In the genomic region with DNA sequence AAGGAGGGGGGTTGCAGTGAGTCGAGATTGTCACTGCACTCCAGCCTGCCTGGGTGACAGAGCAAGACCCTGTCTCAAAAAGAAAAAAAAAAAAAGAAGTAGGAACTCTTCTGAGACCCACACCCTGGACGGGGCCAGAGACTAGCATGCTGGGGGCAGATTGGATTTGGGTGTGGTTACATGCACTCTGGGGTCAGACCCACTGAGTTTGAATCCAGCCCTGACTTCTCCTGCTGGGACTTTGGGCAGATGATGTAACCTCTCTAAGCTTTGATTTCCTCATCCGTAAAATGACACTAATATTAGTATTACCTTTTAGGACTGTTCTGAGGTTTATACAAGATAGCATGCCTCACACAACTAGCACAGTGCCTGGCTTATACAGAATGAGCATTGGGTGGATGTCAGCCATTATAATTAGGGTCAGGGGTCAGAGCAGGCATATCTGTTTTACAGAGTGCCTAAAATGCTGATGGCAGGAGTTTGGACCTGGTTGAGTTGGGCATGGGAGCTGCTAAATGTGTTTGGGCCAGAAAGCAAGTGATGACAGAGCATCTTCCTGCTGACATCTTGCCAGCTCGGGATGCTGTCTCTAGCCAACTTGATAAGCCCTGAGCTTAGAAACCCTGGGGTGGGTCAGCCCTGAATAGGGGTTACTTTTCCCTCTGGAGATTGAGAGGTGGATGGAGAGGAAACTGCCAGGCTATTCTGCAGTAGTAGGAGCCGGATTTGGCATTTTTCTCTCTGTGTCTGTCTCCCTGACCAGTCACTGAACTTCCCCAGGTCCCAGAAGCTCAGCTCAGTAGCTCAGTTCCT, we compare ENCODE assay signal across 10 cellular contexts. TPM values are rescaled to one million over a fixed set of nuclear protein-coding genes. Genes with fewer than 3 reads are reported as not detected.
DNase-seq lines count a peak whose midpoint lies in the region; ATAC-seq, FAIRE-seq and TF ChIP-seq lines count a peak whose summit lies in the region.
"Had no signal": no experiment of that assay in that cellular context is flagged by ENCODE, and none has a peak within 500 bp of the region (broad histone marks: within the 10 kb centered on the region; RNA-seq: fewer than 3 reads in every experiment).

No MANE protein-coding gene starts in this region.

- H3K27ac Mint-ChIP-seq in stimulated activated memory B cell treated with anti-CD40 and anti-IgM and Interleukin-4, amounts not matched to agents 10 μg/mL and 1 μg/mL and 100 μg/mL, for 72 hours = peak overlapping the region; percentile 97

- H3K36me3 ChIP-seq in DOHH2 (ENCODE audit: control insufficient read depth, low read length) (peaks cover 94% of the 10 kb centered on the region), K562 (ENCODE audit: control insufficient read depth, insufficient read depth, low read length) (peaks cover 40% of the 10 kb centered on the region), HepG2 (replicated peaks in 1 of 2; ENCODE audit: control insufficient read depth in 1 of 2, insufficient read depth in 2 of 2, low read length in 2 of 2) (peaks cover 7 to 11% of the 10 kb centered on the region in 2 experiments; a peak in 4 of 5 replicates), BE2C (peaks cover 18% of the 10 kb centered on the region)

- 55% methylated on average over 5 of the region's 5 CpGs for WGBS in K562 (ENCODE audit: insufficient coverage, low coverage, missing lambda C conversion rate)
- WGBS in HepG2 (ENCODE audit: low lambda C conversion rate) = 80% methylated on average over 5 of the region's 5 CpGs

- no TSS peak for BruUV-seq in K562 (replicated peaks; lab: Mats Ljungman, UMichigan)
- BruUV-seq in HepG2 (replicated peaks; lab: Mats Ljungman, UMichigan) = no TSS peak

- no peak overlapping the region for H3K27ac ChIP-seq in DOHH2 (ENCODE audit: low read depth, low read length)
- H3K27ac ChIP-seq in K562 (ENCODE audit: extremely low read depth, low read depth, low read length) = no peak overlapping the region; the same call in 2 of the 3 replicates
- no peak overlapping the region for H3K27ac ChIP-seq in HepG2 (ENCODE audit: extremely low read length, insufficient read depth, low read length)

- H3K4me1 ChIP-seq in DOHH2 (ENCODE audit: control insufficient read depth, low read length) (peaks cover 93% of the 10 kb centered on the region), K562 (replicated peaks in 1 of 2; ENCODE audit: control insufficient read depth in 2 of 2, insufficient read depth in 2 of 2, low read length in 2 of 2) (peaks cover 32 to 48% of the 10 kb centered on the region in 2 experiments), HepG2 (ENCODE audit: insufficient read depth, low read length) (peaks cover 52% of the 10 kb centered on the region), BE2C (peaks cover 4% of the 10 kb centered on the region; the same call in 1 of the 2 replicates)

- no peak for TF ChIP-seq EP300 in K562 (IDR thresholded peaks at IDR 0.05; ENCODE audit: low read length)
- TF ChIP-seq EP300 in HepG2 (IDR thresholded peaks at IDR 0.05; ENCODE audit: low read depth in 2 of 2, low read length in 2 of 2) = no peak
- no peak for TF ChIP-seq EP300 in HepG2 (CRISPR knock-in tag; IDR thresholded peaks at IDR 0.05; ENCODE audit: borderline replicate concordance)

- no peak for TF ChIP-seq RAD21 in K562 (CRISPR knock-in tag; conservative IDR thresholded peaks at IDR 0.05 in 1 of 2, IDR thresholded peaks at IDR 0.05 in 1 of 2)
- TF ChIP-seq RAD21 in HepG2 (CRISPR knock-in tag; IDR thresholded peaks at IDR 0.05) = no peak

- no peaks in the 10 kb centered on the region for H3K9me2 ChIP-seq in DOHH2 (replicated peaks; ENCODE audit: control insufficient read depth, low read length)

- H3K79me2 ChIP-seq in DOHH2 (ENCODE audit: control insufficient read depth, low read length) (peaks cover 95% of the 10 kb centered on the region), K562 (ENCODE audit: control insufficient read depth, insufficient read depth, low read length) (no peaks in the 10 kb centered on the region), HepG2 (ENCODE audit: insufficient read depth, low read length) (no peaks in the 10 kb centered on the region)

- no peak overlapping the region for H3K4me3 Mint-ChIP-seq in stimulated activated memory B cell treated with anti-CD40 and anti-IgM and Interleukin-4, amounts not matched to agents 10 μg/mL and 1 μg/mL and 100 μg/mL, for 72 hours
- H3K4me3 Mint-ChIP-seq: H9 had no signal

- peaks cover 13% of the 10 kb centered on the region for H3F3A ChIP-seq in DOHH2 (ENCODE audit: control insufficient read depth, insufficient read depth)

- H3K27me3 Mint-ChIP-seq in stimulated activated memory B cell treated with anti-CD40 and anti-IgM and Interleukin-4, amounts not matched to agents 10 μg/mL and 1 μg/mL and 100 μg/mL, for 72 hours = no peaks in the 10 kb centered on the region

- no peak for FAIRE-seq in K562 (lab: Jason Lieb, UNC)
- no peak for FAIRE-seq in HepG2 (lab: Jason Lieb, UNC)

- CTCF ChIA-PET in K562 (lab: Yijun Ruan, JAX; ENCODE audit: low intra/inter-chr PET ratio) = no interaction called here
- CTCF ChIA-PET in HepG2 (lab: Yijun Ruan, JAX; ENCODE audit: low intra/inter-chr PET ratio, low total read pairs) = no interaction called here

- ATAC-seq in K562 (no peak; the same call in 2 of the 3 replicates), HepG2 (no peak), HG03565 (IDR thresholded peaks at IDR 0.05; ENCODE audit: unreplicated experiment) (no peak), HG03378 (IDR thresholded peaks at IDR 0.05; ENCODE audit: unreplicated experiment) (no peak)
- ATAC-seq in stimulated activated memory B cell treated with anti-CD40 and anti-IgM and Interleukin-4, amounts not matched to agents 10 μg/mL and 1 μg/mL and 100 μg/mL, for 72 hours = no peak

- H3K36me3 Mint-ChIP-seq in stimulated activated memory B cell treated with anti-CD40 and anti-IgM and Interleukin-4, amounts not matched to agents 10 μg/mL and 1 μg/mL and 100 μg/mL, for 72 hours = peaks cover 77% of the 10 kb centered on the region

- intact Hi-C loops in K562 (cut with micrococcal nuclease) = loop anchor here (5.0 kb wide), 1 partner anchor 39 kb away; no protein-coding TSS in a partner anchor
- intact Hi-C loops in HepG2 (cut with micrococcal nuclease; ENCODE audit: unreplicated experiment) = no loop called here

- H3K27me3 ChIP-seq in DOHH2 (ENCODE audit: control insufficient read depth, low read length) (no peaks in the 10 kb centered on the region), K562 (ENCODE audit: control insufficient read depth in 2 of 2, insufficient read depth in 2 of 2, low read length in 2 of 2) (no peaks in the 10 kb centered on the region; a peak in 1 of 5 replicates), HepG2 (ENCODE audit: control insufficient read depth in 1 of 2, insufficient read depth in 2 of 2, low read length in 2 of 2) (no peaks in the 10 kb centered on the region), BE2C (no peaks in the 10 kb centered on the region)

- H3K9ac ChIP-seq in K562 (ENCODE audit: insufficient read depth in 1 of 2, low read depth in 2 of 2, low read length in 2 of 2) (peak overlapping the region in 1 of 2 experiments; percentile 7; a peak in 1 of 4 replicates), HepG2 (ENCODE audit: insufficient read depth, low read depth, low read length) (no peak overlapping the region)

- H3K9me3 ChIP-seq in DOHH2 (ENCODE audit: control insufficient read depth, insufficient read depth, low read length) (no peaks in the 10 kb centered on the region), K562 (replicated peaks; ENCODE audit: control insufficient read depth, insufficient read depth, low read depth, low read length) (no peaks in the 10 kb centered on the region), HepG2 (ENCODE audit: low read length) (no peaks in the 10 kb centered on the region), BE2C (no peaks in the 10 kb centered on the region)

- H3K4me1 Mint-ChIP-seq in stimulated activated memory B cell treated with anti-CD40 and anti-IgM and Interleukin-4, amounts not matched to agents 10 μg/mL and 1 μg/mL and 100 μg/mL, for 72 hours = peaks cover 42% of the 10 kb centered on the region

- DNase-seq in K562 (ENCODE audit: extremely low read depth in 1 of 4, low spot score in 3 of 4) (no peak), HepG2 (ENCODE audit: low spot score) (no peak), HT-29 (ENCODE audit: low spot score) (no peak), BE2C (no peak)
- DNase-seq: activated CD4-positive, alpha-beta T cell treated with anti-CD3 and anti-CD28 coated beads for 4 hours; H9 had no signal

- in situ Hi-C loops in K562 (cut with MboI) (no loop called here), HepG2 (cut with HindIII; ENCODE audit: extremely low pct_ligation_motif_present, low pct_unique_long_range_greater_than_20kb) (no loop called here)

- H3K4me3 ChIP-seq in DOHH2 (ENCODE audit: low read length) (no peak overlapping the region), K562 (no peak overlapping the region), HepG2 (replicated peaks in 1 of 3; ENCODE audit: insufficient read depth in 1 of 3, low read depth in 2 of 3, low read length in 3 of 3) (no peak overlapping the region), BE2C (ENCODE audit: low read depth, low read length) (no peak overlapping the region)

- H2AFZ ChIP-seq in K562 (ENCODE audit: low read depth, low read length) = no peak overlapping the region
- H2AFZ ChIP-seq in HepG2 (ENCODE audit: low read length) = no peak overlapping the region

- POLR2A ChIA-PET in K562 (lab: Yijun Ruan, JAX) = interaction anchor here (3.4 kb wide), 1 partner anchor 14 kb away, joined by 25 read pairs; no protein-coding TSS in a partner anchor
- POLR2A ChIA-PET in HepG2 (lab: Yijun Ruan, JAX) = interaction anchor here (3.7 kb wide), 1 partner anchor 15 kb away, joined by 17 read pairs; a partner anchor contains a TSS

- H3K9me3 Mint-ChIP-seq in stimulated activated memory B cell treated with anti-CD40 and anti-IgM and Interleukin-4, amounts not matched to agents 10 μg/mL and 1 μg/mL and 100 μg/mL, for 72 hours = no peaks in the 10 kb centered on the region
- H3K9me3 Mint-ChIP-seq: H9 had no signal

- TF ChIP-seq CTCF in DOHH2 (IDR thresholded peaks at IDR 0.05; ENCODE audit: low read depth, low read length, poor library complexity, severe bottlenecking) (no peak), K562 (IDR thresholded peaks at IDR 0.05 in 2 of 3, conservative IDR thresholded peaks at IDR 0.05 in 1 of 3; ENCODE audit: insufficient read depth in 2 of 3, low read depth in 1 of 3, low read length in 3 of 3) (no peak), HepG2 (CRISPR knock-in tag; IDR thresholded peaks at IDR 0.05) (no peak), BE2C (IDR thresholded peaks at IDR 0.05; ENCODE audit: low read depth, low read length) (no peak)

- TF ChIP-seq POLR2A in K562 (conservative IDR thresholded peaks at IDR 0.05) (no peak), HepG2 (IDR thresholded peaks at IDR 0.05; ENCODE audit: insufficient read depth in 1 of 2, low read depth in 2 of 2, low read length in 2 of 2) (no peak)

- H4K20me1 ChIP-seq in DOHH2 (ENCODE audit: control insufficient read depth, insufficient read depth, low read depth, low read length) (peaks cover 11% of the 10 kb centered on the region), K562 (replicated peaks; ENCODE audit: control insufficient read depth, insufficient read depth, low read length) (no peaks in the 10 kb centered on the region), HepG2 (ENCODE audit: insufficient read depth, low read length) (no peaks in the 10 kb centered on the region)

- H3K9me1 ChIP-seq in K562 (ENCODE audit: control insufficient read depth, insufficient read depth, low read length) = no peaks in the 10 kb centered on the region

- H3K4me2 ChIP-seq in DOHH2 (ENCODE audit: low read length) (peak overlapping the region; percentile 24; the same call in 1 of the 2 replicates), K562 (ENCODE audit: insufficient read depth, low read length) (no peak overlapping the region), HepG2 (ENCODE audit: low read depth, low read length) (no peak overlapping the region)

RNA-seq across cellular contexts. Expression of a gene that starts 15.5 kb away (rescaled TPM):
- 112 and 252 TPM in 2 replicates for total RNA-seq in K562 (2011; cell fraction: chromatin; rRNA removed; ENCODE audit: low replicate concordance)
- total RNA-seq in K562 (2011; cell fraction: nucleolus; rRNA removed) = 110 and 123 TPM in 2 replicates
- total RNA-seq in K562 (2011; cell fraction: nucleoplasm; rRNA removed) = 98.7 and 108 TPM in 2 replicates
- total RNA-seq in K562 (2014; rRNA removed) (6.4 and 9.2 TPM in 2 replicates), K562 (2014; rRNA removed; fragmentation: Illumina TruSeq; extraction: Trizol) (5.5 and 6.1 TPM in 2 replicates), K562 (2015; rRNA removed; fragmentation: Illumina TruSeq; extraction: Trizol) (7.4 and 7.8 TPM in 2 replicates), K562 (2021) (23.8 and 27.2 TPM in 2 replicates), HepG2 (2016; rRNA removed; fragmentation: Illumina TruSeq; extraction: Trizol) (3.8 and 8.0 TPM in 2 replicates)
- polyA plus RNA-seq in K562 (2011; rRNA removed) (12.8 and 18.9 TPM in 2 replicates), K562 (2014; fragmentation: Illumina TruSeq; extraction: Trizol) (16.2 and 17.0 TPM in 2 replicates), K562 (2014; fragmentation: Nextera tagmentation; extraction: Ambion mirVana) (1 to 10 TPM in 1 of 2 experiments, under 1 TPM in 1; 0.80 to 1.1 TPM), K562 (2014; rRNA removed) (19.2 and 19.3 TPM in 2 replicates), HepG2 (2011; rRNA removed) (26.8 and 33.5 TPM in 2 replicates)
- 8.0 and 10.3 TPM in 2 replicates for polyA plus RNA-seq in K562 (2011; cell fraction: cytosol; rRNA removed)
- polyA plus RNA-seq in K562 (2011; cell fraction: nucleus; rRNA removed) = 137 and 160 TPM in 2 replicates
- polyA plus RNA-seq in K562 (2012) = 20.9 and 33.9 TPM in 2 replicates
- 7.8 and 12.1 TPM in 2 replicates for polyA minus RNA-seq in K562 (2011; rRNA and poly(A)+ RNA removed)
- polyA minus RNA-seq in K562 (2011; cell fraction: cytosol; rRNA and poly(A)+ RNA removed) = 17.9 and 21.8 TPM in 2 replicates
- 30.6 and 40.4 TPM in 2 replicates for polyA minus RNA-seq in K562 (2011; cell fraction: nucleus; rRNA and poly(A)+ RNA removed)
- total RNA-seq in HepG2 (2016; cell fraction: cytosol; rRNA removed; fragmentation: Illumina TruSeq; extraction: Trizol; ENCODE audit: low read depth) = 4.4 and 4.6 TPM in 2 replicates
- total RNA-seq in HepG2 (2016; cell fraction: insoluble cytoplasmic fraction; rRNA removed; fragmentation: Illumina TruSeq; extraction: Trizol) = 3.0 and 10.0 TPM in 2 replicates
- total RNA-seq in HepG2 (2016; cell fraction: membrane; rRNA removed; fragmentation: Illumina TruSeq; extraction: Trizol) = 4.2 and 4.5 TPM in 2 replicates
- 12.3 and 15.7 TPM in 2 replicates for total RNA-seq in HepG2 (2016; cell fraction: nucleus; rRNA removed; fragmentation: Illumina TruSeq; extraction: Trizol)
- 10.3 and 10.4 TPM in 2 replicates for polyA plus RNA-seq in HepG2 (2011; cell fraction: cytosol; rRNA removed)
- 183 and 201 TPM in 2 replicates for polyA plus RNA-seq in HepG2 (2011; cell fraction: nucleus; rRNA removed)
- 18.0 and 21.8 TPM in 2 replicates for polyA plus RNA-seq in HepG2 (2012)
- polyA plus RNA-seq in HepG2 (2016; cell fraction: cytosol; fragmentation: Illumina TruSeq; extraction: Trizol; ENCODE audit: low read depth) = 0.84 and 1.4 TPM in 2 replicates
- 3.5 and 4.1 TPM in 2 replicates for polyA plus RNA-seq in HepG2 (2016; cell fraction: insoluble cytoplasmic fraction; fragmentation: Illumina TruSeq; extraction: Trizol; ENCODE audit: low read depth)
- 2.5 and 2.8 TPM in 2 replicates for polyA plus RNA-seq in HepG2 (2016; cell fraction: membrane; fragmentation: Illumina TruSeq; extraction: Trizol; ENCODE audit: low read depth)
- polyA plus RNA-seq in HepG2 (2016; cell fraction: nucleus; fragmentation: Illumina TruSeq; extraction: Trizol; ENCODE audit: insufficient read depth, low read depth) = 42.1 and 42.8 TPM in 2 replicates
- polyA minus RNA-seq in HepG2 (2011; rRNA and poly(A)+ RNA removed; ENCODE audit: low replicate concordance) = 40.0 and 48.9 TPM in 2 replicates
- 7.3 and 9.8 TPM in 2 replicates for polyA minus RNA-seq in HepG2 (2011; cell fraction: cytosol; rRNA and poly(A)+ RNA removed)
- 45.8 and 47.1 TPM in 2 replicates for polyA minus RNA-seq in HepG2 (2011; cell fraction: nucleus; rRNA and poly(A)+ RNA removed)
- 23.8 and 36.3 TPM in 2 replicates for total RNA-seq in HT-29 (2014; rRNA removed; shearing (Covaris generic))
- polyA plus RNA-seq in BE2C (2012; ENCODE audit: insufficient read depth, insufficient read length, low read depth) = 24.5 TPM

RNA-seq across cellular contexts. Expression of a gene that starts 51.2 kb away (rescaled TPM):
- total RNA-seq in K562 (2011; cell fraction: chromatin; rRNA removed; ENCODE audit: low replicate concordance) = 9.9 and 32.6 TPM in 2 replicates
- 18.9 and 25.0 TPM in 2 replicates for total RNA-seq in K562 (2011; cell fraction: nucleolus; rRNA removed)
- total RNA-seq in K562 (2011; cell fraction: nucleoplasm; rRNA removed) = 17.7 and 18.0 TPM in 2 replicates
- total RNA-seq in K562 (2014; rRNA removed) (40.4 and 52.0 TPM in 2 replicates), K562 (2014; rRNA removed; fragmentation: Illumina TruSeq; extraction: Trizol) (12.7 and 15.6 TPM in 2 replicates), K562 (2015; rRNA removed; fragmentation: Illumina TruSeq; extraction: Trizol) (34.3 and 36.7 TPM in 2 replicates), K562 (2021) (34.9 and 38.9 TPM in 2 replicates), HepG2 (2016; rRNA removed; fragmentation: Illumina TruSeq; extraction: Trizol) (28.1 and 28.9 TPM in 2 replicates)
- polyA plus RNA-seq in K562 (2011; rRNA removed) (17.6 and 17.9 TPM in 2 replicates), K562 (2014; fragmentation: Illumina TruSeq; extraction: Trizol) (18.0 and 27.7 TPM in 2 replicates), K562 (2014; fragmentation: Nextera tagmentation; extraction: Ambion mirVana) (1 to 10 TPM; 2.8 to 3.5 TPM), K562 (2014; rRNA removed) (26.4 and 35.0 TPM in 2 replicates), HepG2 (2011; rRNA removed) (12.4 and 14.3 TPM in 2 replicates)
- 23.1 and 48.6 TPM in 2 replicates for polyA plus RNA-seq in K562 (2011; cell fraction: cytosol; rRNA removed)
- polyA plus RNA-seq in K562 (2011; cell fraction: nucleus; rRNA removed) = 10.9 and 15.7 TPM in 2 replicates
- polyA plus RNA-seq in K562 (2012) = 23.0 and 27.5 TPM in 2 replicates
- polyA minus RNA-seq in K562 (2011; rRNA and poly(A)+ RNA removed) = 10.0 and 13.0 TPM in 2 replicates
- polyA minus RNA-seq in K562 (2011; cell fraction: cytosol; rRNA and poly(A)+ RNA removed) = 12.1 and 15.7 TPM in 2 replicates
- 11.0 and 11.4 TPM in 2 replicates for polyA minus RNA-seq in K562 (2011; cell fraction: nucleus; rRNA and poly(A)+ RNA removed)
- 34.7 and 44.4 TPM in 2 replicates for total RNA-seq in HepG2 (2016; cell fraction: cytosol; rRNA removed; fragmentation: Illumina TruSeq; extraction: Trizol; ENCODE audit: low read depth)
- total RNA-seq in HepG2 (2016; cell fraction: insoluble cytoplasmic fraction; rRNA removed; fragmentation: Illumina TruSeq; extraction: Trizol) = 25.7 and 31.1 TPM in 2 replicates
- total RNA-seq in HepG2 (2016; cell fraction: membrane; rRNA removed; fragmentation: Illumina TruSeq; extraction: Trizol) = 58.4 and 67.9 TPM in 2 replicates
- total RNA-seq in HepG2 (2016; cell fraction: nucleus; rRNA removed; fragmentation: Illumina TruSeq; extraction: Trizol) = 16.2 and 17.8 TPM in 2 replicates
- 13.8 and 16.3 TPM in 2 replicates for polyA plus RNA-seq in HepG2 (2011; cell fraction: cytosol; rRNA removed)
- 8.9 and 10.1 TPM in 2 replicates for polyA plus RNA-seq in HepG2 (2011; cell fraction: nucleus; rRNA removed)
- polyA plus RNA-seq in HepG2 (2012) = 8.6 and 10.6 TPM in 2 replicates
- polyA plus RNA-seq in HepG2 (2016; cell fraction: cytosol; fragmentation: Illumina TruSeq; extraction: Trizol; ENCODE audit: low read depth) = 48.9 and 64.2 TPM in 2 replicates
- polyA plus RNA-seq in HepG2 (2016; cell fraction: insoluble cytoplasmic fraction; fragmentation: Illumina TruSeq; extraction: Trizol; ENCODE audit: low read depth) = 35.7 and 37.7 TPM in 2 replicates
- 64.3 and 73.8 TPM in 2 replicates for polyA plus RNA-seq in HepG2 (2016; cell fraction: membrane; fragmentation: Illumina TruSeq; extraction: Trizol; ENCODE audit: low read depth)
- 21.0 and 24.3 TPM in 2 replicates for polyA plus RNA-seq in HepG2 (2016; cell fraction: nucleus; fragmentation: Illumina TruSeq; extraction: Trizol; ENCODE audit: insufficient read depth, low read depth)
- 12.2 and 25.5 TPM in 2 replicates for polyA minus RNA-seq in HepG2 (2011; rRNA and poly(A)+ RNA removed; ENCODE audit: low replicate concordance)
- 6.2 and 7.6 TPM in 2 replicates for polyA minus RNA-seq in HepG2 (2011; cell fraction: cytosol; rRNA and poly(A)+ RNA removed)
- 11.1 and 14.5 TPM in 2 replicates for polyA minus RNA-seq in HepG2 (2011; cell fraction: nucleus; rRNA and poly(A)+ RNA removed)
- total RNA-seq in HT-29 (2014; rRNA removed; shearing (Covaris generic)) = 52.1 and 53.0 TPM in 2 replicates
- polyA plus RNA-seq in BE2C (2012; ENCODE audit: insufficient read depth, insufficient read length, low read depth) = 83.0 TPM

RNA-seq across cellular contexts. Expression of a gene that starts 51.5 kb away (rescaled TPM):
- total RNA-seq in K562 (2011; cell fraction: chromatin; rRNA removed; ENCODE audit: low replicate concordance) = 60.9 and 181 TPM in 2 replicates
- total RNA-seq in K562 (2011; cell fraction: nucleolus; rRNA removed) = 87.0 and 87.2 TPM in 2 replicates
- total RNA-seq in K562 (2011; cell fraction: nucleoplasm; rRNA removed) = 56.8 and 61.4 TPM in 2 replicates
- total RNA-seq in K562 (2014; rRNA removed) (100 and 135 TPM in 2 replicates), K562 (2014; rRNA removed; fragmentation: Illumina TruSeq; extraction: Trizol) (23.9 and 25.8 TPM in 2 replicates), K562 (2015; rRNA removed; fragmentation: Illumina TruSeq; extraction: Trizol) (48.5 and 51.4 TPM in 2 replicates), K562 (2021) (128 and 132 TPM in 2 replicates), HepG2 (2016; rRNA removed; fragmentation: Illumina TruSeq; extraction: Trizol) (45.1 and 59.7 TPM in 2 replicates)
- polyA plus RNA-seq in K562 (2011; rRNA removed) (56.6 and 80.5 TPM in 2 replicates), K562 (2014; fragmentation: Illumina TruSeq; extraction: Trizol) (44.4 and 77.7 TPM in 2 replicates), K562 (2014; fragmentation: Nextera tagmentation; extraction: Ambion mirVana) (1 to 10 TPM; 1.4 to 3.1 TPM), K562 (2014; rRNA removed) (74.4 and 107 TPM in 2 replicates), HepG2 (2011; rRNA removed) (51.3 and 61.1 TPM in 2 replicates)
- 71.0 and 78.8 TPM in 2 replicates for polyA plus RNA-seq in K562 (2011; cell fraction: cytosol; rRNA removed)
- polyA plus RNA-seq in K562 (2011; cell fraction: nucleus; rRNA removed) = 76.8 and 95.6 TPM in 2 replicates
- polyA plus RNA-seq in K562 (2012) = 48.8 and 67.9 TPM in 2 replicates
- polyA minus RNA-seq in K562 (2011; rRNA and poly(A)+ RNA removed) = 47.0 and 50.2 TPM in 2 replicates
- polyA minus RNA-seq in K562 (2011; cell fraction: cytosol; rRNA and poly(A)+ RNA removed) = 52.1 and 64.3 TPM in 2 replicates
- polyA minus RNA-seq in K562 (2011; cell fraction: nucleus; rRNA and poly(A)+ RNA removed) = 31.1 and 49.1 TPM in 2 replicates
- total RNA-seq in HepG2 (2016; cell fraction: cytosol; rRNA removed; fragmentation: Illumina TruSeq; extraction: Trizol; ENCODE audit: low read depth) = 5.0 and 6.8 TPM in 2 replicates
- total RNA-seq in HepG2 (2016; cell fraction: insoluble cytoplasmic fraction; rRNA removed; fragmentation: Illumina TruSeq; extraction: Trizol) = 44.2 and 60.5 TPM in 2 replicates
- 15.7 and 17.4 TPM in 2 replicates for total RNA-seq in HepG2 (2016; cell fraction: membrane; rRNA removed; fragmentation: Illumina TruSeq; extraction: Trizol)
- 30.5 and 38.6 TPM in 2 replicates for total RNA-seq in HepG2 (2016; cell fraction: nucleus; rRNA removed; fragmentation: Illumina TruSeq; extraction: Trizol)
- 33.9 and 54.0 TPM in 2 replicates for polyA plus RNA-seq in HepG2 (2011; cell fraction: cytosol; rRNA removed)
- polyA plus RNA-seq in HepG2 (2011; cell fraction: nucleus; rRNA removed) = 56.0 and 66.1 TPM in 2 replicates
- 29.2 and 33.1 TPM in 2 replicates for polyA plus RNA-seq in HepG2 (2012)
- 4.2 and 4.5 TPM in 2 replicates for polyA plus RNA-seq in HepG2 (2016; cell fraction: cytosol; fragmentation: Illumina TruSeq; extraction: Trizol; ENCODE audit: low read depth)
- 61.6 and 69.4 TPM in 2 replicates for polyA plus RNA-seq in HepG2 (2016; cell fraction: insoluble cytoplasmic fraction; fragmentation: Illumina TruSeq; extraction: Trizol; ENCODE audit: low read depth)
- 8.9 and 13.8 TPM in 2 replicates for polyA plus RNA-seq in HepG2 (2016; cell fraction: membrane; fragmentation: Illumina TruSeq; extraction: Trizol; ENCODE audit: low read depth)
- 93.7 and 96.2 TPM in 2 replicates for polyA plus RNA-seq in HepG2 (2016; cell fraction: nucleus; fragmentation: Illumina TruSeq; extraction: Trizol; ENCODE audit: insufficient read depth, low read depth)
- polyA minus RNA-seq in HepG2 (2011; rRNA and poly(A)+ RNA removed; ENCODE audit: low replicate concordance) = 67.7 and 93.0 TPM in 2 replicates
- 23.5 and 27.4 TPM in 2 replicates for polyA minus RNA-seq in HepG2 (2011; cell fraction: cytosol; rRNA and poly(A)+ RNA removed)
- 26.4 and 35.3 TPM in 2 replicates for polyA minus RNA-seq in HepG2 (2011; cell fraction: nucleus; rRNA and poly(A)+ RNA removed)
- total RNA-seq in HT-29 (2014; rRNA removed; shearing (Covaris generic)) = 100 and 105 TPM in 2 replicates
- polyA plus RNA-seq in BE2C (2012; ENCODE audit: insufficient read depth, insufficient read length, low read depth) = 132 TPM
